Comparison of ENCODE assay signal across 20 cellular contexts in the genomic region with DNA sequence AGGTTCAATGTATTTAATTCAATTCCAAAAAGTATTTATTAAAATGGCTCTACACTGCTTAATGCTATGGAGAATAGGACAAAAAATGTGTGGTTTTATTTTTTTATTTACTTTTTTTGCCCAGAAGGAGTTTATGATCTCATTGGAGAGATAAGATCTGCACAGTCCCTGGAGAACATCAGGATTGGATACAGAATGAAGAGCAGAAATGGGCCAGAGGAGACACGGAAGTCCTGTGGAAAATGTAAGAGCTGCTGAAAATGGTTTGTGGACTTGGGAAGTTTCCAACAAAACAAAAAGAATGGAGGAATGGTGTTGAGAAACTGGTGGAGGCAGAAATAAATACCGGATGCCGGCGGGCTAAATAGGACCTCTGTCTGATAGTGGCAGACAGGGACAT.
DNase-seq lines count a peak whose midpoint lies in the region; ATAC-seq and TF ChIP-seq lines count a peak whose summit lies in the region.
"Had no signal": no experiment of that assay in that cellular context is flagged by ENCODE, and none has a peak within 500 bp of the region (broad histone marks: within the 10 kb centered on the region; RNA-seq: fewer than 3 reads in every experiment).

No MANE protein-coding gene starts in this region.

- DNase-seq in AG10803 (ENCODE audit: low read depth) (peak; percentile 33), H4 (ENCODE audit: low spot score) (peak; percentile 19), NCI-H1048 (lab: John Stamatoyannopoulos, UW) (no peak), NCI-H1105 (lab: John Stamatoyannopoulos, UW) (no peak)
- DNase-seq: 8988T; ACHN; Caco-2; CD4-positive, CD25-positive, alpha-beta regulatory T cell; CD8-positive, alpha-beta T cell; DND-41; EL; GDM1; GOT3; H7; HCEC 1CT had no signal

- H3K4me3 ChIP-seq in AG10803 (ENCODE audit: low read length) = no peak overlapping the region
- H3K4me3 ChIP-seq: A549, BLaER1 had no signal

- no peak for ATAC-seq in HG03442 (IDR thresholded peaks at IDR 0.05; ENCODE audit: unreplicated experiment)
- ATAC-seq: A549; CD8-positive, alpha-beta T cell had no signal

- H3K27ac ChIP-seq in VCaP = peak overlapping the region; percentile 79; the same call in 1 of the 2 replicates
- H3K27ac ChIP-seq: A549, BLaER1, C4-2B had no signal

- no peak for TF ChIP-seq CTCF in AG10803 (conservative IDR thresholded peaks at IDR 0.05; ENCODE audit: low read length)
- no peak for TF ChIP-seq CTCF in VCaP (conservative IDR thresholded peaks at IDR 0.05)

Comparison
In these comparisons a context has a peak if more than half of its experiments do, and no peak if none do; other contexts are left out.
1. DNase-seq: peak in AG10803 (single experiment) and H4 (single experiment); none in NCI-H1048 (single experiment) and NCI-H1105 (single experiment).